Comparison of ENCODE assay signal across 25 cellular contexts in the genomic region with DNA sequence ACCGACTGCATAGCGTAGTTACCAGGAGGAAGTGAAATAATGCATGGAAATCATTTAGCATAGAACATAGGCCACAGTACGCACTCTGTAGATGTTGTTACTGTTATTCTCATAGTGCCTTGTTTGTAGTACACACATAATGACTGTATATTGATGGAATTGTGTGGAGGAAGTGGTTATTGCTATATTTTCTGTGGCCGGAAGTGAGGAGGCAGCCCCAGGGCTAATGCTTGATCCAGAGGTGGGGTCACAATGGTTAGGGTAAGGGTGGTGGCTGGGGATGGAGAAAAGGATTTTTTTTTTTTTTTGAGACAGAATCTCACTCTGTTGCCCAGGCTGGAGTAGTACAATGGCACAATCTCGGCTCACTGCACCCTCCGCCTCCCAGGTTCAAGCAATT. TPM values are rescaled to one million over a fixed set of nuclear protein-coding genes. Genes with fewer than 3 reads are reported as not detected.
"Had no signal": no experiment of that assay in that cellular context is flagged by ENCODE, and none has a peak within 500 bp of the region (broad histone marks: within the 10 kb centered on the region; RNA-seq: fewer than 3 reads in every experiment).

No MANE protein-coding gene starts in this region.

- H3K9me3 ChIP-seq: esophagus squamous epithelium, left lung, prostate gland had no signal

- H3K27me3 Mint-ChIP-seq: activated B cell treated with CpG ODN at 0.5 μM for 24 hours; activated CD8-positive, alpha-beta T cell treated with anti-CD3 and anti-CD28 coated beads for 36 hours had no signal

- H3K4me3 Mint-ChIP-seq: activated B cell treated with CpG ODN at 0.5 μM for 24 hours; activated CD8-positive, alpha-beta T cell treated with anti-CD3 and anti-CD28 coated beads for 36 hours; brain; memory B cell; nephron progenitor cell; type B pancreatic cell had no signal

- H3K4me1 ChIP-seq: esophagus squamous epithelium, prostate gland had no signal

- H3K79me2 ChIP-seq: hepatocyte had no signal

- H3K36me3 Mint-ChIP-seq: activated naive CD4-positive, alpha-beta T cell treated with anti-CD3 and anti-CD28 coated beads, Interleukin-2, amount 50 U/mL, for 72 hours; brain; memory B cell; type B pancreatic cell had no signal

- H3K4me2 ChIP-seq: hepatocyte had no signal

- H3K4me3 ChIP-seq: esophagus squamous epithelium, hepatocyte, prostate gland had no signal

- H3K36me3 ChIP-seq: esophagus squamous epithelium, left lung, prostate gland had no signal

- H3K27ac Mint-ChIP-seq: activated B cell treated with CpG ODN at 0.5 μM for 24 hours; activated CD8-positive, alpha-beta T cell treated with anti-CD3 and anti-CD28 coated beads for 36 hours; activated naive CD4-positive, alpha-beta T cell treated with anti-CD3 and anti-CD28 coated beads, Interleukin-2, amount 50 U/mL, for 72 hours; brain; memory B cell; nephron progenitor cell; type B pancreatic cell had no signal

- H3K4me1 Mint-ChIP-seq: activated B cell treated with CpG ODN at 0.5 μM for 24 hours, brain, memory B cell had no signal

- ATAC-seq: activated CD8-positive, alpha-beta T cell treated with anti-CD3 and anti-CD28 coated beads for 36 hours; activated naive CD4-positive, alpha-beta T cell treated with anti-CD3 and anti-CD28 coated beads, Interleukin-2, amount 50 U/mL, for 72 hours; left lung; right cardiac atrium; stimulated activated naive CD8-positive, alpha-beta T cell treated with anti-CD3 and anti-CD28 coated beads, Interleukin-15, Interleukin-2, amounts not matched to agents 100 U/mL and 50 U/mL, for 24 hours had no signal

- H3K27me3 ChIP-seq: esophagus squamous epithelium, hepatocyte, left lung had no signal

- DNase-seq: activated B cell treated with CpG ODN at 0.5 μM for 24 hours; activated CD4-positive, alpha-beta T cell treated with anti-CD3 and anti-CD28 coated beads for 48 hours; activated CD8-positive, alpha-beta T cell treated with anti-CD3 and anti-CD28 coated beads for 36 hours; activated effector memory CD4-positive, alpha-beta T cell treated with anti-CD3 and anti-CD28 coated beads, Interleukin-2, amount 50 U/mL, for 16 hours; activated T-cell treated with anti-CD3 and anti-CD28 coated beads, Interleukin-2, amount 50 U/mL, for 48 hours; effector CD8-positive, alpha-beta T cell; esophagus squamous epithelium; kidney; left lung; nephron progenitor cell; right cardiac atrium; small intestine; stimulated activated CD4-positive, alpha-beta T cell treated with anti-CD3 and anti-CD28 coated beads, Interleukin-4, amount 100 ng/mL, for 4 hours; stimulated activated naive CD8-positive, alpha-beta T cell treated with anti-CD3 and anti-CD28 coated beads, Interleukin-15, Interleukin-2, amounts not matched to agents 100 U/mL and 50 U/mL, for 24 hours had no signal

- H3K27ac ChIP-seq: esophagus squamous epithelium, hepatocyte, prostate gland had no signal

- H2AFZ ChIP-seq: hepatocyte had no signal

- H3K9me3 Mint-ChIP-seq: activated B cell treated with CpG ODN at 0.5 μM for 24 hours; activated CD8-positive, alpha-beta T cell treated with anti-CD3 and anti-CD28 coated beads for 36 hours; activated naive CD4-positive, alpha-beta T cell treated with anti-CD3 and anti-CD28 coated beads, Interleukin-2, amount 50 U/mL, for 72 hours; brain; type B pancreatic cell had no signal

RNA-seq across cellular contexts. Expression of a gene that starts 4.5 kb away (rescaled TPM):
- total RNA-seq: endothelial cell of umbilical vein had no signal

RNA-seq across cellular contexts. Expression of a gene that starts 17.6 kb away (rescaled TPM):
- total RNA-seq: activated B cell treated with CpG ODN at 0.5 μM for 24 hours; activated CD8-positive, alpha-beta T cell treated with anti-CD3 and anti-CD28 coated beads for 36 hours; activated naive CD4-positive, alpha-beta T cell treated with anti-CD3 and anti-CD28 coated beads, Interleukin-2, amount 50 U/mL, for 72 hours; endothelial cell of umbilical vein; esophagus squamous epithelium; fibroblast of villous mesenchyme; glomerular endothelial cell; hepatocyte; kidney; left lung; osteoblast; prostate gland; right cardiac atrium; temporal lobe had no signal

RNA-seq across cellular contexts. Expression of a gene that starts 44.4 kb away (rescaled TPM):
- total RNA-seq: activated CD8-positive, alpha-beta T cell treated with anti-CD3 and anti-CD28 coated beads for 36 hours; activated naive CD4-positive, alpha-beta T cell treated with anti-CD3 and anti-CD28 coated beads, Interleukin-2, amount 50 U/mL, for 72 hours; endothelial cell of umbilical vein; fibroblast of villous mesenchyme; glomerular endothelial cell; hepatocyte; osteoblast; temporal lobe had no signal
